In genomic region chr11:47152953-47153950, GRCh38 we compare ENCODE assay signal across 8 cellular contexts. TPM values are rescaled to one million over a fixed set of nuclear protein-coding genes. Genes with fewer than 3 reads are reported as not detected.
DNase-seq lines count a peak whose midpoint lies in the region; ATAC-seq and TF ChIP-seq lines count a peak whose summit lies in the region.

No MANE protein-coding gene starts in this region.

- WGBS in SK-N-SH (ENCODE audit: low lambda C conversion rate): 40% methylated on average over 9 of the region's 11 CpGs

- no peaks in the 10 kb centered on the region; the same call in 1 of the 2 replicates for H4K20me1 ChIP-seq in SK-N-SH (ENCODE audit: insufficient read depth)

- ATAC-seq in left cardiac atrium: peak; percentile 76 to 79
- ATAC-seq in HG03521 (IDR thresholded peaks at IDR 0.05; ENCODE audit: unreplicated experiment): no peak

- peak overlapping the region; percentile 49 to 66 for H3K27ac ChIP-seq in SK-N-SH (ENCODE audit: low read depth in 2 of 2, low read length in 1 of 2)

- peak; percentile 99 for TF ChIP-seq RAD21 in SK-N-SH (IDR thresholded peaks at IDR 0.05; ENCODE audit: low read length)

- TF ChIP-seq CTCF in GM12873 (IDR thresholded peaks at IDR 0.05; ENCODE audit: insufficient read depth, low read depth, low read length, missing control alignments) (peak; percentile 99), SK-N-SH (IDR thresholded peaks at IDR 0.05) (peak; percentile 98)

- peak overlapping the region in 1 of 2 experiments; percentile 39; a peak in 1 of 4 replicates for H3K4me3 ChIP-seq in SK-N-SH (ENCODE audit: low read depth in 2 of 2, low read length in 1 of 2)

- no peak overlapping the region for H2AFZ ChIP-seq in SK-N-SH (ENCODE audit: low read depth)

- no peaks in the 10 kb centered on the region for H3K79me2 ChIP-seq in SK-N-SH (ENCODE audit: insufficient read depth)

- peaks cover 20 to 22% of the 10 kb centered on the region in 2 experiments; a peak in 2 of 4 replicates for H3K4me1 ChIP-seq in SK-N-SH (ENCODE audit: control insufficient read depth in 1 of 2, insufficient read depth in 2 of 2, low read depth in 1 of 2, low read length in 1 of 2)

- intact Hi-C loops in left cardiac atrium (cut with DNase I): loop anchor here (2.0 to 5.0 kb wide), 2 partner anchors 264 to 266 kb away; no protein-coding TSS in a partner anchor

- H3K9me2 ChIP-seq in SK-N-SH: no peaks in the 10 kb centered on the region

- peak overlapping the region; percentile 4; the same call in 1 of the 2 replicates for H3K4me2 ChIP-seq in SK-N-SH

- POLR2A ChIA-PET in SK-N-SH (lab: Yijun Ruan, JAX): interaction anchor here (0.6 to 1.2 kb wide), 3 partner anchors 119 to 266 kb away, joined by 3 to 4 read pairs (median 4); partner anchors contain the start of gene CSTPP1

- DNase-seq in 8988T (peak; percentile 92), MV-4-11 (lab: John Stamatoyannopoulos, UW) (peak; percentile 62), SK-N-SH (peak; percentile 89), amygdala (lab: John Stamatoyannopoulos, UW) (peak in 54 of 56 donors; percentile 17 to 94 (median 70)), left cardiac atrium (peak; percentile 78), putamen (ENCODE audit: low spot score) (peak; percentile 87)

- H3K9me3 ChIP-seq in SK-N-SH: no peaks in the 10 kb centered on the region

- TF ChIP-seq EP300 in SK-N-SH (IDR thresholded peaks at IDR 0.05; ENCODE audit: borderline replicate concordance in 1 of 2, low read depth in 1 of 2, low read length in 1 of 2): no peak

- H3F3A ChIP-seq in SK-N-SH (replicated peaks; ENCODE audit: insufficient read depth): peaks cover 19% of the 10 kb centered on the region

- H3K36me3 ChIP-seq in SK-N-SH (replicated peaks in 1 of 2; ENCODE audit: control insufficient read depth in 1 of 2, insufficient read depth in 2 of 2, low read length in 1 of 2): peaks cover 0 to 14% of the 10 kb centered on the region in 2 experiments

- H3K9ac ChIP-seq in SK-N-SH: peak overlapping the region; percentile 6; the same call in 1 of the 2 replicates

- CTCF ChIA-PET in SK-N-SH (lab: Yijun Ruan, JAX): interaction anchor here (0.6 to 7.3 kb wide), 88 partner anchors 8 to 381 kb away, joined by 3 to 170 read pairs (median 6); partner anchors contain the start of genes ACP2, ARFGAP2, CKAP5 and CSTPP1

- no peaks in the 10 kb centered on the region for H3K27me3 ChIP-seq in SK-N-SH (ENCODE audit: insufficient read depth)

TF ChIP-seq in SK-N-SH, 30 proteins besides CTCF, POLR2A, EP300 and RAD21:
- no peak for TF ChIP-seq REST (IDR thresholded peaks at IDR 0.05; ENCODE audit: low read depth, low read length)
- peak; percentile 23; the same call in 1 of the 2 replicates for TF ChIP-seq RCOR1 (IDR thresholded peaks at IDR 0.05; ENCODE audit: low read length)
- no peak for TF ChIP-seq TCF12 (IDR thresholded peaks at IDR 0.05)
- TF ChIP-seq MXI1 (IDR thresholded peaks at IDR 0.05; ENCODE audit: low read depth, low read length): 0 out of 2 replicates have a peak, but pooled peaks have one; percentile 45
- TF ChIP-seq SMC3 (IDR thresholded peaks at IDR 0.05; ENCODE audit: low read depth, low read length): peak; percentile 97
- TF ChIP-seq FOXM1 (IDR thresholded peaks at IDR 0.05; ENCODE audit: low read depth): no peak
- TF ChIP-seq NFIC (IDR thresholded peaks at IDR 0.05; ENCODE audit: borderline replicate concordance): peak; percentile 45; the same call in 1 of the 2 replicates

RNA-seq across cellular contexts. Expression of gene ARFGAP2, which starts 23.4 kb away (rescaled TPM):
- 52.5 and 64.0 TPM in 2 replicates for polyA plus RNA-seq in SK-N-SH (2012; rRNA removed)
- polyA plus RNA-seq in SK-N-SH (2012; cell fraction: cytosol; rRNA removed): 26.8 and 42.2 TPM in 2 replicates
- 133 and 150 TPM in 2 replicates for polyA plus RNA-seq in SK-N-SH (2012; cell fraction: nucleus; rRNA removed)
- 10 to 100 TPM; 41.4 to 54.4 TPM for total RNA-seq in left cardiac atrium

RNA-seq across cellular contexts. Expression of gene PACSIN3, which starts 33.0 kb away (rescaled TPM):
- polyA plus RNA-seq in SK-N-SH (2012; rRNA removed): 24.4 and 31.1 TPM in 2 replicates
- polyA plus RNA-seq in SK-N-SH (2012; cell fraction: cytosol; rRNA removed): 15.8 and 23.6 TPM in 2 replicates
- polyA plus RNA-seq in SK-N-SH (2012; cell fraction: nucleus; rRNA removed): 23.4 and 33.0 TPM in 2 replicates
- total RNA-seq in left cardiac atrium: 100 to 1,000 TPM; 108 to 126 TPM
